9 cellular contexts compared by ENCODE assay signal in the genomic region with DNA sequence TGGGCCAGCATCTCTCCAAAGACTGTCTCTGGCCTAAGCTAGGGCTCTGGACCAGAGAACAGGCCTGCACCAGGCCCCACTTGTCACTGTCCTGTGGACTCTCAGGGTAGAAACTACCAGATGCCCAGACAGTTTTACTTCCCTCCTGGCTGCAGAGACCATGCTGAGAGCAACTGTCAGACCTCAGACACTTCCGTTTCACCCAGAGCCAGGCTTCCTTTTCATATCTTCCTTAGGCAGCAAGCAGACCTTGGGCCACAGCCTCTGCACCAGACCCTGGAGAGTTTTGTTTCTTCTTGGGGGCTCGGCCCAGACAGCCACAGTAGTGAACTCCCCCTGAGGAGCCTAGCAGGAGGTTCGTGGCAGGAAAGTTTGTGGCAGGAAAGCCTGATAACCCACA. TPM values are rescaled to one million over a fixed set of nuclear protein-coding genes. Genes with fewer than 3 reads are reported as not detected.
DNase-seq lines count a peak whose midpoint lies in the region; ATAC-seq and TF ChIP-seq lines count a peak whose summit lies in the region.
"Had no signal": no experiment of that assay in that cellular context is flagged by ENCODE, and none has a peak within 500 bp of the region (broad histone marks: within the 10 kb centered on the region; RNA-seq: fewer than 3 reads in every experiment).

No MANE protein-coding gene starts in this region.

- peaks cover 16 to 18% of the 10 kb centered on the region in 2 experiments for H3K4me1 Mint-ChIP-seq in H9

- H3K14ac ChIP-seq in mesenchymal stem cell (ENCODE audit: low read length in 2 of 2) (no peak overlapping the region), H9 (ENCODE audit: insufficient read depth, low read length) (no peak overlapping the region)

- no peak overlapping the region; a peak in 1 of 7 replicates for H3K27ac Mint-ChIP-seq in H9

- H2BK20ac ChIP-seq in H9 (ENCODE audit: low read depth, low read length, poor library complexity, severe bottlenecking) = no peak overlapping the region

- H3K27ac ChIP-seq in psoas muscle (peak overlapping the region; percentile 63), breast epithelium (no peak overlapping the region), mesenchymal stem cell (ENCODE audit: low read length, poor library complexity, severe bottlenecking) (no peak overlapping the region), H9 (ENCODE audit: insufficient read length, low read depth, low read length) (no peak overlapping the region)

- H4K20me1 ChIP-seq in H9 (ENCODE audit: control insufficient read depth, insufficient read depth, insufficient read length) = no peaks in the 10 kb centered on the region

- intact Hi-C loops in psoas muscle (cut with DNase I) (no loop called here), breast epithelium (cut with DNase I; ENCODE audit: low total_unique reads) (no loop called here)

- H2BK15ac ChIP-seq in mesenchymal stem cell (ENCODE audit: low read depth, poor library complexity, severe bottlenecking) = no peak overlapping the region
- H2BK15ac ChIP-seq in H9 (ENCODE audit: low read depth, low read length) = no peak overlapping the region

- no peaks in the 10 kb centered on the region for H3K36me3 Mint-ChIP-seq in H9 (ENCODE audit: insufficient read depth in 1 of 3, low read depth in 3 of 3)

- no peak overlapping the region for H3K4me2 ChIP-seq in mesenchymal stem cell (ENCODE audit: low read length, poor library complexity, severe bottlenecking)
- H3K4me2 ChIP-seq in H9 (ENCODE audit: insufficient read depth, insufficient read length, low read length) = no peak overlapping the region

- H2AK5ac ChIP-seq in mesenchymal stem cell (ENCODE audit: low read length, severe bottlenecking) (no peak overlapping the region), H9 (ENCODE audit: insufficient read length, low read length) (no peak overlapping the region)

- no peak overlapping the region for H4K8ac ChIP-seq in mesenchymal stem cell (ENCODE audit: low read length)
- H4K8ac ChIP-seq in H9 (replicated peaks; ENCODE audit: insufficient read length, low read depth, low read length) = no peak overlapping the region

- ATAC-seq in GM19455 (IDR thresholded peaks at IDR 0.05; ENCODE audit: unreplicated experiment) = peak; percentile 44
- peak; percentile 42 for ATAC-seq in HG03460 (IDR thresholded peaks at IDR 0.05; ENCODE audit: unreplicated experiment)
- no peak for ATAC-seq in psoas muscle
- ATAC-seq: HCT116 had no signal

- H3K9me3 Mint-ChIP-seq in H9 = no peaks in the 10 kb centered on the region

- no peak overlapping the region for H3K23ac ChIP-seq in mesenchymal stem cell (ENCODE audit: low read length in 2 of 2)
- no peak overlapping the region for H3K23ac ChIP-seq in H9 (ENCODE audit: insufficient read length, low read depth, low read length)

- H3K4me1 ChIP-seq in psoas muscle (peaks cover 56% of the 10 kb centered on the region), breast epithelium (no peaks in the 10 kb centered on the region), mesenchymal stem cell (ENCODE audit: control insufficient read depth, insufficient read depth, low read depth, low read length) (peaks cover 17% of the 10 kb centered on the region), H9 (ENCODE audit: insufficient read depth, low read length) (no peaks in the 10 kb centered on the region)

- H3K4me3 Mint-ChIP-seq in H9 = no peak overlapping the region

- 84 to 91% (median 85%) methylated on average over 3 of the region's 3 CpGs for WGBS in psoas muscle, 3 donors
- 91% methylated on average over 3 of the region's 3 CpGs for WGBS in mesenchymal stem cell
- WGBS in H9 (ENCODE audit: extremely low coverage, insufficient read length, low lambda C conversion rate) = no CpG with 5 or more reads among the region's 3 CpGs

- H4K91ac ChIP-seq in mesenchymal stem cell (ENCODE audit: low read length) (no peak overlapping the region), H9 (ENCODE audit: insufficient read length, low read depth, low read length) (no peak overlapping the region)

- H3T11ph ChIP-seq in H9 (ENCODE audit: low read length) = no peak overlapping the region

- H3K27me3 ChIP-seq in GM06990 (replicated peaks; ENCODE audit: control insufficient read depth, insufficient read depth, low read length) (no peaks in the 10 kb centered on the region), psoas muscle (ENCODE audit: insufficient read depth in 3 of 3, low read length in 2 of 3) (no peaks in the 10 kb centered on the region), breast epithelium (no peaks in the 10 kb centered on the region), mesenchymal stem cell (ENCODE audit: control insufficient read depth in 1 of 2, insufficient read depth in 1 of 2, low read length in 2 of 2) (no peaks in the 10 kb centered on the region), H9 (ENCODE audit: insufficient read depth, low read length) (no peaks in the 10 kb centered on the region; the same call in 1 of the 2 replicates)

- no peak for TF ChIP-seq CTCF in GM06990 (IDR thresholded peaks at IDR 0.05; ENCODE audit: insufficient read depth, low read length, poor library complexity, severe bottlenecking)
- no peak for TF ChIP-seq CTCF in psoas muscle (IDR thresholded peaks at IDR 0.05)
- no peak for TF ChIP-seq CTCF in breast epithelium (IDR thresholded peaks at IDR 0.05)
- TF ChIP-seq CTCF in H9 (conservative IDR thresholded peaks at IDR 0.05) = no peak

- H2BK12ac ChIP-seq in mesenchymal stem cell (ENCODE audit: low read length in 2 of 2) (no peak overlapping the region), H9 (ENCODE audit: insufficient read length, low read depth, low read length) (no peak overlapping the region)

- no peaks in the 10 kb centered on the region for H3K9me3 ChIP-seq in psoas muscle
- no peaks in the 10 kb centered on the region for H3K9me3 ChIP-seq in breast epithelium
- no peaks in the 10 kb centered on the region for H3K9me3 ChIP-seq in mesenchymal stem cell (ENCODE audit: control insufficient read depth, low read length)
- no peaks in the 10 kb centered on the region for H3K9me3 ChIP-seq in H9 (ENCODE audit: control insufficient read depth, low read depth, low read length)

- H3K56ac ChIP-seq in H9 (ENCODE audit: insufficient read length, low read depth, low read length) = no peak overlapping the region

- no peak overlapping the region for H4K5ac ChIP-seq in H9 (ENCODE audit: insufficient read length, low read depth, low read length)

- H3K18ac ChIP-seq in mesenchymal stem cell (ENCODE audit: low read depth in 1 of 2, low read length in 2 of 2) (no peak overlapping the region), H9 (ENCODE audit: insufficient read length, low read depth, low read length) (no peak overlapping the region)

- H3K9ac ChIP-seq in mesenchymal stem cell (ENCODE audit: low read length) (no peak overlapping the region), H9 (ENCODE audit: extremely low read depth, insufficient read length, low read length) (no peak overlapping the region)

- no peak overlapping the region for H3K4ac ChIP-seq in mesenchymal stem cell (ENCODE audit: low read depth in 1 of 2, low read length in 2 of 2)
- H3K4ac ChIP-seq in H9 (ENCODE audit: low read depth, low read length) = no peak overlapping the region

- H2AFZ ChIP-seq in mesenchymal stem cell (ENCODE audit: low read depth, low read length) = no peak overlapping the region
- no peak overlapping the region for H2AFZ ChIP-seq in H9 (ENCODE audit: low read length)

- H3K79me1 ChIP-seq in mesenchymal stem cell (replicated peaks; ENCODE audit: low read length, poor library complexity, severe bottlenecking) (no peaks in the 10 kb centered on the region), H9 (ENCODE audit: insufficient read depth, low read depth, low read length, poor library complexity, severe bottlenecking) (no peaks in the 10 kb centered on the region)

- H2BK5ac ChIP-seq in mesenchymal stem cell (ENCODE audit: low read depth, low read length, poor library complexity, severe bottlenecking) = no peak overlapping the region
- no peak overlapping the region for H2BK5ac ChIP-seq in H9 (ENCODE audit: insufficient read length, low read length)

- TF ChIP-seq POLR2A in breast epithelium (IDR thresholded peaks at IDR 0.05) = no peak

- no peaks in the 10 kb centered on the region for H3K79me2 ChIP-seq in H9 (ENCODE audit: insufficient read depth, low read length)

- H3K36me3 ChIP-seq in GM06990 (ENCODE audit: control insufficient read depth, insufficient read depth, low read length) (no peaks in the 10 kb centered on the region), psoas muscle (ENCODE audit: insufficient read depth in 1 of 2, low read depth in 1 of 2) (no peaks in the 10 kb centered on the region), breast epithelium (no peaks in the 10 kb centered on the region), mesenchymal stem cell (ENCODE audit: control insufficient read depth in 1 of 2, insufficient read depth in 2 of 2, low read depth in 1 of 2, low read length in 2 of 2) (no peaks in the 10 kb centered on the region)

- H3K23me2 ChIP-seq in H9 (ENCODE audit: insufficient read length, low read depth, low read length, poor library complexity, severe bottlenecking) = no peaks in the 10 kb centered on the region

- peak; percentile 78 for DNase-seq in GM06990 (ENCODE audit: extremely low read depth, insufficient read length)
- DNase-seq in activated T-cell treated with anti-CD3 and anti-CD28 coated beads, Interleukin-2, amount 50 U/mL, for 48 hours = peak; percentile 43
- no peak for DNase-seq in psoas muscle
- no peak for DNase-seq in breast epithelium (ENCODE audit: low spot score in 2 of 2)
- DNase-seq in mesenchymal stem cell = no peak
- no peak for DNase-seq in H9

- 0 out of 2 replicates have a peak, but pooled peaks cover 3% of the 10 kb centered on the region for H3K27me3 Mint-ChIP-seq in H9 (ENCODE audit: low read depth)

- H2BK120ac ChIP-seq in mesenchymal stem cell (ENCODE audit: low read depth, low read length) = no peak overlapping the region
- H2BK120ac ChIP-seq in H9 (ENCODE audit: low read depth, low read length, poor library complexity, severe bottlenecking) = no peak overlapping the region

- H3K4me3 ChIP-seq in GM06990 (replicated peaks; ENCODE audit: low read depth, low read length) (no peak overlapping the region), psoas muscle (no peak overlapping the region), breast epithelium (no peak overlapping the region), mesenchymal stem cell (ENCODE audit: insufficient read depth in 1 of 2, low read depth in 1 of 2, low read length in 2 of 2) (no peak overlapping the region)

RNA-seq across cellular contexts. Expression of a gene that starts 12.1 kb away (rescaled TPM):
- 10 to 100 TPM in 3 of 4 donors, 1 to 10 TPM in 1; 9.7 to 18.5 (median 15.1) TPM for total RNA-seq in psoas muscle
- polyA plus RNA-seq in psoas muscle = 1 to 10 TPM; 5.7 to 9.6 (median 8.0) TPM
- total RNA-seq in breast epithelium = 10 to 100 TPM; 15.5 to 23.4 (median 19.0) TPM
- polyA plus RNA-seq in mesenchymal stem cell (2013, experiment 1 of 2) = 12.8 TPM
- 11.6 TPM for polyA plus RNA-seq in mesenchymal stem cell (2013, experiment 2 of 2)
- 17.8 and 19.2 TPM in 2 replicates for total RNA-seq in H9 (2021)

Comparison
In these comparisons a context has a peak if more than half of its experiments do, and no peak if none do; other contexts are left out.
1. DNase-seq: peak in GM06990 (single experiment) and activated T-cell treated with anti-CD3 and anti-CD28 coated beads, Interleukin-2, amount 50 U/mL, for 48 hours (2 of 2); none in psoas muscle (0 of 2), breast epithelium (0 of 2), mesenchymal stem cell (single experiment) and H9 (single experiment).
2. ATAC-seq: peak in GM19455 (single experiment) and HG03460 (single experiment); none in psoas muscle (0 of 4).